Comparison of ENCODE assay signal across 8 cellular contexts in genomic region chr12:4604684-4605193, GRCh38. TPM values are rescaled to one million over a fixed set of nuclear protein-coding genes. Genes with fewer than 3 reads are reported as not detected.
DNase-seq lines count a peak whose midpoint lies in the region; ATAC-seq and TF ChIP-seq lines count a peak whose summit lies in the region.

No MANE protein-coding gene starts in this region.

- ATAC-seq in GM18909 (IDR thresholded peaks at IDR 0.05; ENCODE audit: poor library complexity, unreplicated experiment) (peak; percentile 94), HG03175 (IDR thresholded peaks at IDR 0.05; ENCODE audit: unreplicated experiment) (peak; percentile 94)
- ATAC-seq in activated CD4-positive, alpha-beta T cell treated with anti-CD3 and anti-CD28 coated beads for 36 hours: peak; percentile 98

- TF ChIP-seq CTCF in choroid plexus epithelial cell (conservative IDR thresholded peaks at IDR 0.05; ENCODE audit: low read depth, low read length): peak; percentile 99

- H3K4me3 ChIP-seq in choroid plexus epithelial cell (ENCODE audit: low read depth, low read length): peak overlapping the region; percentile 84

- H3K27me3 Mint-ChIP-seq in activated CD4-positive, alpha-beta T cell treated with anti-CD3 and anti-CD28 coated beads for 36 hours: no peaks in the 10 kb centered on the region

- peak overlapping the region; percentile 58 for H3K27ac ChIP-seq in layer of hippocampus (ENCODE audit: low read depth, low read length)

- no peaks in the 10 kb centered on the region for H3K27me3 ChIP-seq in layer of hippocampus (ENCODE audit: control insufficient read depth, insufficient read depth, low read length)

- intact Hi-C loops in activated CD4-positive, alpha-beta T cell treated with anti-CD3 and anti-CD28 coated beads for 36 hours (cut with DNase I, micrococcal nuclease): loop anchor here (1.0 to 2.0 kb wide), 4 partner anchors 44 to 154 kb away; partner anchors contain the start of genes AKAP3 (in 2 of the 2), NDUFA9 (in 2 of the 2) and RAD51AP1 (in 1 of the 2)

- peak overlapping the region; percentile 95 for H3K4me3 Mint-ChIP-seq in activated CD4-positive, alpha-beta T cell treated with anti-CD3 and anti-CD28 coated beads for 36 hours

- POLR2A ChIA-PET in activated CD4-positive, alpha-beta T cell treated with anti-CD3 and anti-CD28 coated beads for 36 hours (lab: Charles Lee): interaction anchor here (2.1 kb wide), 1 partner anchor 44 kb away, joined by 9 read pairs; the partner anchor contains the start of genes AKAP3 and NDUFA9

- H3K27ac Mint-ChIP-seq in activated CD4-positive, alpha-beta T cell treated with anti-CD3 and anti-CD28 coated beads for 36 hours: peak overlapping the region; percentile 96

- H3K9me3 Mint-ChIP-seq in activated CD4-positive, alpha-beta T cell treated with anti-CD3 and anti-CD28 coated beads for 36 hours (ENCODE audit: low read depth): no peaks in the 10 kb centered on the region

- DNase-seq in Ammon's horn (ENCODE audit: low spot score) (peak; percentile 93), NCI-H446 (lab: John Stamatoyannopoulos, UW) (peak; percentile 50 to 82), choroid plexus epithelial cell (ENCODE audit: low read depth) (peak; percentile 93)
- peak; percentile 90 for DNase-seq in activated CD4-positive, alpha-beta T cell treated with anti-CD3 and anti-CD28 coated beads for 36 hours
- DNase-seq in stimulated activated CD4-positive, alpha-beta T cell treated with anti-CD3 and anti-CD28 coated beads, Interleukin-1b, Interleukin-23, amount 100 ng/mL, for 4 hours (ENCODE audit: low read depth in 2 of 2): peak; percentile 65 to 72

- peaks cover 18% of the 10 kb centered on the region for H3K4me1 Mint-ChIP-seq in activated CD4-positive, alpha-beta T cell treated with anti-CD3 and anti-CD28 coated beads for 36 hours

- CTCF ChIA-PET in activated CD4-positive, alpha-beta T cell treated with anti-CD3 and anti-CD28 coated beads for 36 hours (lab: Charles Lee): interaction anchor here (0.5 to 4.5 kb wide), 22 partner anchors 10 to 1137 kb away, joined by 3 to 19 read pairs (median 4); partner anchors contain the start of genes AKAP3 and NDUFA9

- peaks cover 4% of the 10 kb centered on the region for H3K36me3 Mint-ChIP-seq in activated CD4-positive, alpha-beta T cell treated with anti-CD3 and anti-CD28 coated beads for 36 hours (ENCODE audit: low read depth)

RNA-seq across cellular contexts. Expression of gene DYRK4, which starts 42.7 kb away (rescaled TPM):
- total RNA-seq in activated CD4-positive, alpha-beta T cell treated with anti-CD3 and anti-CD28 coated beads for 36 hours: 10 to 100 TPM; 33.9 to 45.0 TPM

RNA-seq across cellular contexts. Expression of gene AKAP3, which starts 44.1 kb away (rescaled TPM):
- 1 to 10 TPM; 1.3 to 2.8 TPM for total RNA-seq in activated CD4-positive, alpha-beta T cell treated with anti-CD3 and anti-CD28 coated beads for 36 hours

RNA-seq across cellular contexts. Expression of gene NDUFA9, which starts 44.2 kb away (rescaled TPM):
- total RNA-seq in activated CD4-positive, alpha-beta T cell treated with anti-CD3 and anti-CD28 coated beads for 36 hours: 100 to 1,000 TPM in 1 of 2 experiments, 10 to 100 TPM in 1; 93.3 to 132 TPM

Comparison
In these comparisons a context has a peak if more than half of its experiments do, and no peak if none do; other contexts are left out.
1. Peak in every context shown above with its lines: DNase-seq, ATAC-seq, H3K4me3 ChIP-seq and H3K27ac ChIP-seq.